Comparison of ENCODE assay signal across 8 cellular contexts in the genomic region with DNA sequence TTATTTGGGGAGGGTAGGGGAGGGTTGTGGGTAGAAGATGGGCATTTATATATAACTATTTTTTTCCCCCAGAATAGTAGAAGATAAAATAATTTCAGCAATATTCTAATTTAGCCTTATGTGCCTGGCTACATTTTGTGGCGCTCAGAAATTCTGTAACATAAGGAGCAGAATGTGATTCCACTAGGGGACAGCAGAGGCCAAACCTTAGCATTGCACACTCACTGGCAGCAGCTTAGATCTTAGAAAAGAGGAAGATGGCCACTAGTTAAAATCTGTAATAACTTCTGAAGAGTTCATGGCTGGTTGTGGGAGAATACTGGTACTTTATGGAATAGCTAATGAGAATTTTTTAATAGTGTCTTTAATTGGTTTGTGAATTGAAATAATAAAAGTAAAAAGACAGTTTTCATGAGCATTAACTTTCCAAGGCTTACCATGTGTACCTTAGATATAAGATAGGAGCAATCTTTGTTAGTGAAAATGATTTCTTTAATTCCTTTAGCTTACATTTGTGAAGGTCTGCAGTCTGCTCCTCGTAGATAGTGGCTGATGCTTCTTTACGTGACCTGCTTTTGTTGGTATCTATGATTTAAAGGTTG.
A peak's percentile ranks its signal among the peaks of the same experiment; 100 is the strongest.
DNase-seq lines count a peak whose midpoint lies in the region; ATAC-seq and TF ChIP-seq lines count a peak whose summit lies in the region.

No MANE protein-coding gene starts in this region.

- no peak overlapping the region for H2AFZ ChIP-seq in parathyroid adenoma

- no peaks in the 10 kb centered on the region for H3K36me3 ChIP-seq in parathyroid adenoma (ENCODE audit: control insufficient read depth, insufficient read depth, low read length)

- H3K4me3 ChIP-seq in parathyroid adenoma (ENCODE audit: low read depth, low read length) = no peak overlapping the region

- H3K27me3 ChIP-seq in parathyroid adenoma (ENCODE audit: control insufficient read depth, insufficient read depth, low read length) = no peaks in the 10 kb centered on the region

- ATAC-seq in GM19452 (IDR thresholded peaks at IDR 0.05; ENCODE audit: unreplicated experiment) (peak; percentile 57), HG03460 (IDR thresholded peaks at IDR 0.05; ENCODE audit: unreplicated experiment) (peak; percentile 76)

- peak; percentile 76 for TF ChIP-seq CTCF in parathyroid adenoma (IDR thresholded peaks at IDR 0.05)

- H3K9me3 ChIP-seq in parathyroid adenoma (ENCODE audit: control insufficient read depth, low read length) = no peaks in the 10 kb centered on the region

- peak; percentile 78 for DNase-seq in DMS79 treated with DMSO at 0.1 percent for 48 hours (lab: John Stamatoyannopoulos, UW)
- peak; percentile 51 to 89 for DNase-seq in NCI-H526 (lab: John Stamatoyannopoulos, UW)
- DNase-seq in activated T-cell treated with anti-CD3 and anti-CD28 coated beads, Interleukin-2, amount 50 U/mL, for 48 hours = peak; percentile 30 to 51
- peak; percentile 67 for DNase-seq in germinal center (ENCODE audit: low spot score)
- DNase-seq in NK-92 treated with Interleukin-12 subunit alpha and Interleukin-12 subunit beta, amount 100 ng/mL, for 24 hours (lab: John Stamatoyannopoulos, UW) = no peak

- no peak overlapping the region for H3K27ac ChIP-seq in parathyroid adenoma

- no peak overlapping the region for H3K4me2 ChIP-seq in parathyroid adenoma (ENCODE audit: low read length)

- H3K9ac ChIP-seq in parathyroid adenoma = no peak overlapping the region

- no peaks in the 10 kb centered on the region for H3K4me1 ChIP-seq in parathyroid adenoma

- no peaks in the 10 kb centered on the region for H3K79me2 ChIP-seq in parathyroid adenoma
